9 cellular contexts compared by ENCODE assay signal in genomic region chr6:137261393-137262154, GRCh38. TPM values are rescaled to one million over a fixed set of nuclear protein-coding genes. Genes with fewer than 3 reads are reported as not detected.
DNase-seq lines count a peak whose midpoint lies in the region; ATAC-seq, FAIRE-seq and TF ChIP-seq lines count a peak whose summit lies in the region.
"Had no signal": no experiment of that assay in that cellular context is flagged by ENCODE, and none has a peak within 500 bp of the region (broad histone marks: within the 10 kb centered on the region; RNA-seq: fewer than 3 reads in every experiment).

No MANE protein-coding gene starts in this region.

- FAIRE-seq in frontal cortex (lab: Jason Lieb, UNC) = no peak

- peaks cover 5% of the 10 kb centered on the region for H3K9me3 Mint-ChIP-seq in MCF 10A (ENCODE audit: unreplicated experiment)

- intact Hi-C loops in MCF 10A (cut with micrococcal nuclease) = loop anchor here (5.0 kb wide), 1 partner anchor 44 kb away; the partner anchor contains the start of gene IFNGR1

- peak; percentile 69 for ATAC-seq in HG03175 (IDR thresholded peaks at IDR 0.05; ENCODE audit: unreplicated experiment)
- no peak for ATAC-seq in left lobe of liver

- CTCF ChIA-PET in GM10248 (lab: Yijun Ruan, JAX) = interaction anchor here (0.7 to 3.9 kb wide), 8 partner anchors 9 to 367 kb away, joined by 3 to 20 read pairs (median 5); no protein-coding TSS in a partner anchor
- CTCF ChIA-PET in MCF 10A (lab: Yijun Ruan, JAX) = interaction anchor here (1.0 to 1.1 kb wide), 2 partner anchors 17 to 21 kb away, joined by 3 to 4 read pairs; no protein-coding TSS in a partner anchor

- TF ChIP-seq CTCF in GM10248 (IDR thresholded peaks at IDR 0.05; ENCODE audit: control extremely low read depth, extremely low read depth, low read depth, missing control alignments) = no peak
- no peak for TF ChIP-seq CTCF in MCF 10A (IDR thresholded peaks at IDR 0.05; ENCODE audit: unreplicated experiment)

- no peaks in the 10 kb centered on the region for H3K27me3 Mint-ChIP-seq in MCF 10A (ENCODE audit: insufficient read depth, unreplicated experiment)
- H3K27me3 Mint-ChIP-seq: dendritic cell treated with granulocyte-macrophage colony-stimulating factor and Interleukin-4, amounts not matched to agents 40 ng/mL and 50 ng/mL, for 4 days had no signal

- no TSS peak for BruUV-seq in MCF 10A (replicated peaks; lab: Mats Ljungman, UMichigan)

- POLR2A ChIA-PET in GM10248 (lab: Yijun Ruan, JAX) = no interaction called here
- POLR2A ChIA-PET in MCF 10A (lab: Yijun Ruan, JAX) = interaction anchor here (0.7 to 4.6 kb wide), 18 partner anchors 8 to 606 kb away, joined by 3 to 87 read pairs (median 5); partner anchors contain the start of gene IFNGR1

- H3K4me1 Mint-ChIP-seq in MCF 10A (ENCODE audit: insufficient read depth, unreplicated experiment) = peaks cover 40% of the 10 kb centered on the region

- DNase-seq in GM10248 (ENCODE audit: extremely low spot score) (peak; percentile 28), MCF 10A (ENCODE audit: unreplicated experiment) (peak; percentile 79), myocyte (ENCODE audit: low read depth) (peak; percentile 14), left lobe of liver (ENCODE audit: low spot score) (no peak), NCI-H526 treated with DMSO at 0.1 percent for 48 hours (lab: John Stamatoyannopoulos, UW) (no peak), frontal cortex (ENCODE audit: low spot score in 2 of 2) (no peak)
- DNase-seq in activated T-cell treated with anti-CD3 and anti-CD28 coated beads, Interleukin-2, amount 50 U/mL, for 1 hour = no peak

- peak overlapping the region; percentile 84 for H3K27ac Mint-ChIP-seq in MCF 10A (ENCODE audit: low read depth, unreplicated experiment)
- H3K27ac Mint-ChIP-seq: dendritic cell treated with granulocyte-macrophage colony-stimulating factor and Interleukin-4, amounts not matched to agents 40 ng/mL and 50 ng/mL, for 4 days had no signal

- H3K36me3 Mint-ChIP-seq in MCF 10A (ENCODE audit: insufficient read depth, unreplicated experiment) = no peaks in the 10 kb centered on the region

- peak overlapping the region; percentile 65 for H3K4me3 Mint-ChIP-seq in MCF 10A (ENCODE audit: unreplicated experiment)
- H3K4me3 Mint-ChIP-seq: dendritic cell treated with granulocyte-macrophage colony-stimulating factor and Interleukin-4, amounts not matched to agents 40 ng/mL and 50 ng/mL, for 4 days had no signal

RNA-seq across cellular contexts. Expression of gene IFNGR1, which starts 42.4 kb away (rescaled TPM):
- total RNA-seq in MCF 10A (2022) (57.9 and 58.4 TPM in 2 replicates), myocyte (38.8 and 45.4 TPM in 2 replicates), left lobe of liver (23.0 TPM), frontal cortex (66.4 TPM)
- polyA plus RNA-seq in myocyte (2012) = 23.7 TPM

Comparison
In these comparisons a context has a peak if more than half of its experiments do, and no peak if none do; other contexts are left out.
1. DNase-seq: peak in GM10248 (single experiment), MCF 10A (single experiment) and myocyte (single experiment); none in left lobe of liver (single experiment), NCI-H526 treated with DMSO at 0.1 percent for 48 hours (single experiment), activated T-cell treated with anti-CD3 and anti-CD28 coated beads, Interleukin-2, amount 50 U/mL, for 1 hour (single experiment) and frontal cortex (0 of 2).